Comparison of ENCODE assay signal across 9 cellular contexts in genomic region chr4:16079046-16079445, GRCh38. TPM values are rescaled to one million over a fixed set of nuclear protein-coding genes. Genes with fewer than 3 reads are reported as not detected.
DNase-seq lines count a peak whose midpoint lies in the region; ATAC-seq and TF ChIP-seq lines count a peak whose summit lies in the region.
"Had no signal": no experiment of that assay in that cellular context is flagged by ENCODE, and none has a peak within 500 bp of the region (broad histone marks: within the 10 kb centered on the region; RNA-seq: fewer than 3 reads in every experiment).

No MANE protein-coding gene starts in this region.

- H4K20me1 ChIP-seq in IMR-90 (ENCODE audit: insufficient read depth, low read length) = no peaks in the 10 kb centered on the region

- no peak overlapping the region for H2AK5ac ChIP-seq in IMR-90 (ENCODE audit: low read depth, low read length)

- H4K5ac ChIP-seq in IMR-90 (ENCODE audit: low read depth, low read length) = no peak overlapping the region

- no peak overlapping the region for H3K18ac ChIP-seq in IMR-90 (ENCODE audit: low read depth, low read length)

- peak overlapping the region; percentile 17 to 72 (median 66) for H3K27ac Mint-ChIP-seq in nephron

- no peak overlapping the region for H3K4ac ChIP-seq in IMR-90 (ENCODE audit: low read depth, low read length)

- no peak overlapping the region for H2BK5ac ChIP-seq in IMR-90 (ENCODE audit: low read depth, low read length, poor library complexity, severe bottlenecking)

- no TSS peak for BruUV-seq in IMR-90 (replicated peaks; lab: Mats Ljungman, UMichigan)

- no peaks in the 10 kb centered on the region for H3K36me3 Mint-ChIP-seq in nephron (ENCODE audit: low read depth)

- H3K4me1 ChIP-seq in IMR-90 (ENCODE audit: control insufficient read depth, insufficient read depth, low read length) = peaks cover 3% of the 10 kb centered on the region; the same call in 1 of the 2 replicates

- DNase-seq in IMR-90 (peak; percentile 7), NOMO-1 treated with dmso at 0.1 percent for 144 hours (lab: John Stamatoyannopoulos, UW; ENCODE audit: unreplicated experiment) (no peak), caudate nucleus (lab: John Stamatoyannopoulos, UW) (no peak), anterior cingulate cortex (lab: John Stamatoyannopoulos, UW) (no peak), NCI-H2107 treated with DMSO at 0.1 percent for 48 hours (lab: John Stamatoyannopoulos, UW; ENCODE audit: unreplicated experiment) (no peak)
- DNase-seq: erythroblast had no signal

- H2AK9ac ChIP-seq in IMR-90 (replicated peaks; ENCODE audit: low read depth, low read length, poor library complexity) = no peak overlapping the region

- intact Hi-C loops in IMR-90 (cut with micrococcal nuclease) = no loop called here

- H3K14ac ChIP-seq in IMR-90 (replicated peaks; ENCODE audit: low read depth, low read length) = no peak overlapping the region

- dilution Hi-C loops in IMR-90 (cut with HindIII; ENCODE audit: low sequenced_read_pairs, unreplicated experiment) = no loop called here

- POLR2A ChIA-PET in IMR-90 (lab: Charles Lee; ENCODE audit: unreplicated experiment) = no interaction called here

- no peak overlapping the region for H3K23ac ChIP-seq in IMR-90 (ENCODE audit: low read depth, low read length)

- H3K9me1 ChIP-seq in IMR-90 (ENCODE audit: insufficient read depth, low read length) = no peaks in the 10 kb centered on the region

- H3K27me3 Mint-ChIP-seq in nephron (ENCODE audit: low read depth) = peaks cover 46% of the 10 kb centered on the region

- TF ChIP-seq CTCF in IMR-90 (conservative IDR thresholded peaks at IDR 0.05; ENCODE audit: low read depth, low read length) = no peak
- TF ChIP-seq CTCF in nephron (IDR thresholded peaks at IDR 0.05; ENCODE audit: unreplicated experiment in 3 of 3) = no peak

- no peak overlapping the region for H3K4me3 ChIP-seq in IMR-90 (ENCODE audit: insufficient read depth, low read depth, low read length)

- H2BK120ac ChIP-seq in IMR-90 (ENCODE audit: low read depth, low read length) = no peak overlapping the region

- no peak overlapping the region for H3K56ac ChIP-seq in IMR-90 (ENCODE audit: extremely low read depth, insufficient read depth, low read length)

- H3K36me3 ChIP-seq in IMR-90 (ENCODE audit: control insufficient read depth, insufficient read depth, low read length) = no peaks in the 10 kb centered on the region

- ATAC-seq in GM19023 (IDR thresholded peaks at IDR 0.05; ENCODE audit: unreplicated experiment) (peak; percentile 69), HG02571 (IDR thresholded peaks at IDR 0.05; ENCODE audit: unreplicated experiment) (peak; percentile 72), IMR-90 (ENCODE audit: low read depth) (no peak)

- H3K4me2 ChIP-seq in IMR-90 (ENCODE audit: low read depth, low read length) = no peak overlapping the region

- H2BK20ac ChIP-seq in IMR-90 (ENCODE audit: low read depth, low read length) = no peak overlapping the region

- H3K79me1 ChIP-seq in IMR-90 (ENCODE audit: low read depth in 1 of 2, low read length in 2 of 2) = no peaks in the 10 kb centered on the region

- CTCF ChIA-PET in IMR-90 (lab: Yijun Ruan, JAX) = interaction anchor here (1.1 kb wide), 1 partner anchor 19 kb away, joined by 3 read pairs; no protein-coding TSS in a partner anchor

- H4K91ac ChIP-seq in IMR-90 (ENCODE audit: insufficient read depth, low read depth, low read length) = no peak overlapping the region

- H3K27me3 ChIP-seq in IMR-90 (ENCODE audit: control insufficient read depth, insufficient read depth, low read length) = peaks cover 59% of the 10 kb centered on the region

- peaks cover 2% of the 10 kb centered on the region for H3K9me3 ChIP-seq in IMR-90 (ENCODE audit: control insufficient read depth, insufficient read depth, low read length)

- TF ChIP-seq RAD21 in IMR-90 (IDR thresholded peaks at IDR 0.05; ENCODE audit: low read length) = no peak

- H4K8ac ChIP-seq in IMR-90 (ENCODE audit: low read depth in 2 of 2, low read length in 2 of 2) = no peak overlapping the region

- no peak for TF ChIP-seq POLR2A in IMR-90 (IDR thresholded peaks at IDR 0.05; ENCODE audit: low read depth, low read length)

- in situ Hi-C loops in IMR-90 (cut with MboI; ENCODE audit: low sequenced_read_pairs) = no loop called here

- no CpG with 5 or more reads among the region's 1 CpG for WGBS in IMR-90 (ENCODE audit: extremely low coverage in 2 of 2, insufficient read length in 1 of 2), 2 experiments

- no peaks in the 10 kb centered on the region for H3K9me3 Mint-ChIP-seq in nephron

- no peak overlapping the region for H3K9ac ChIP-seq in IMR-90 (ENCODE audit: low read depth, low read length)

- peaks cover 28% of the 10 kb centered on the region for H3K4me1 Mint-ChIP-seq in nephron

- no peak overlapping the region for H2BK15ac ChIP-seq in IMR-90 (ENCODE audit: low read depth, low read length)

- H2AFZ ChIP-seq in IMR-90 (replicated peaks; ENCODE audit: low read length, poor library complexity) = no peak overlapping the region

- peak overlapping the region in 1 of 3 experiments; percentile 51 for H3K4me3 Mint-ChIP-seq in nephron

- H3K27ac ChIP-seq in IMR-90 (ENCODE audit: insufficient read depth, low read length) (no peak overlapping the region), caudate nucleus (ENCODE audit: low read depth, low read length) (no peak overlapping the region)

TF ChIP-seq in IMR-90, 13 proteins besides CTCF, POLR2A, EP300 and RAD21:
- TF ChIP-seq BHLHE40 (IDR thresholded peaks at IDR 0.05; ENCODE audit: low read depth, low read length) (no peak), FOS (IDR thresholded peaks at IDR 0.05; ENCODE audit: low read depth, low read length) (no peak), ELK1 (IDR thresholded peaks at IDR 0.05; ENCODE audit: borderline replicate concordance, low read depth, low read length) (no peak), MAZ (IDR thresholded peaks at IDR 0.05; ENCODE audit: borderline replicate concordance, low read depth, low read length) (no peak), USF2 (IDR thresholded peaks at IDR 0.05; ENCODE audit: low read depth, low read length) (no peak), CEBPB (IDR thresholded peaks at IDR 0.05; ENCODE audit: low read depth, low read length) (no peak), RCOR1 (IDR thresholded peaks at IDR 0.05; ENCODE audit: insufficient replicate concordance, low read length) (no peak), MAFK (IDR thresholded peaks at IDR 0.05; ENCODE audit: low read depth, low read length) (no peak), MXI1 (IDR thresholded peaks at IDR 0.05; ENCODE audit: borderline replicate concordance, low read depth, low read length) (no peak), CHD1 (IDR thresholded peaks at IDR 0.05; ENCODE audit: low read depth, low read length) (no peak), NFE2L2 (IDR thresholded peaks at IDR 0.05; ENCODE audit: low read depth, low read length) (no peak), SMC3 (IDR thresholded peaks at IDR 0.05; ENCODE audit: low read depth, low read length) (no peak), RFX5 (IDR thresholded peaks at IDR 0.05; ENCODE audit: low read depth, low read length) (no peak)

RNA-seq across cellular contexts. Expression of gene PROM1, which starts 4.8 kb away (rescaled TPM):
- total RNA-seq in IMR-90 (2012; rRNA removed) = not detected in 2 replicates
- not detected in 2 replicates for polyA plus RNA-seq in IMR-90 (2012; rRNA removed)
- polyA plus RNA-seq in IMR-90 (2012; cell fraction: cytosol; rRNA removed) = not detected in 2 replicates
- polyA plus RNA-seq in IMR-90 (2012; cell fraction: nucleus; rRNA removed; ENCODE audit: low replicate concordance) = not detected in 2 replicates
